Comparison of ENCODE assay signal across 25 cellular contexts in genomic region chrY:21034151-21035061, GRCh38.
DNase-seq lines count a peak whose midpoint lies in the region; ATAC-seq and TF ChIP-seq lines count a peak whose summit lies in the region.
"Had no signal": no experiment of that assay in that cellular context is flagged by ENCODE, and none has a peak within 500 bp of the region (broad histone marks: within the 10 kb centered on the region; RNA-seq: fewer than 3 reads in every experiment).

No MANE protein-coding gene starts in this region.

- no peak for TF ChIP-seq CTCF in CD4-positive, alpha-beta T cell (IDR thresholded peaks at IDR 0.05)

- no peaks in the 10 kb centered on the region for H3K27me3 ChIP-seq in CD4-positive, alpha-beta T cell (ENCODE audit: control insufficient read depth, insufficient read depth, low read length)
- H3K27me3 ChIP-seq: BE2C, colonic mucosa, esophagus squamous epithelium, thyroid gland had no signal

- no peaks in the 10 kb centered on the region for H3K9me3 ChIP-seq in CD4-positive, alpha-beta T cell (ENCODE audit: control insufficient read depth, low read length)
- H3K9me3 ChIP-seq: BE2C, Caco-2, colonic mucosa, esophagus squamous epithelium, lower lobe of right lung, thyroid gland had no signal

- peaks cover 21% of the 10 kb centered on the region for H3K9me3 Mint-ChIP-seq in T-helper 1 cell treated with Interleukin-12 subunit alpha and Interleukin-12 subunit beta and Interleukin-4 antibody, amounts not matched to agents 30 μg/mL and 1 μg/mL, for 36 hours
- H3K9me3 Mint-ChIP-seq in CD4-positive, alpha-beta T cell, result no peaks in the 10 kb centered on the region
- peaks cover 18% of the 10 kb centered on the region for H3K9me3 Mint-ChIP-seq in activated CD4-positive, alpha-beta T cell treated with anti-CD3 and anti-CD28 coated beads, Interleukin-2, amount 10 ng/mL, durations not matched to agents 7 days and 5 days
- no peaks in the 10 kb centered on the region for H3K9me3 Mint-ChIP-seq in activated naive CD8-positive, alpha-beta T cell treated with anti-CD3 and anti-CD28 coated beads for 36 hours
- H3K9me3 Mint-ChIP-seq: endodermal cell, neural crest cell had no signal

- no peak overlapping the region for H3K27ac ChIP-seq in CD4-positive, alpha-beta T cell (ENCODE audit: low read depth, low read length)
- H3K27ac ChIP-seq: 22Rv1, colonic mucosa, esophagus squamous epithelium, lower lobe of right lung, RWPE1, thyroid gland had no signal

- peak overlapping the region; percentile 61 for H3K4me3 Mint-ChIP-seq in T-helper 1 cell treated with Interleukin-12 subunit alpha and Interleukin-12 subunit beta and Interleukin-4 antibody, amounts not matched to agents 30 μg/mL and 1 μg/mL, for 36 hours
- H3K4me3 Mint-ChIP-seq in CD4-positive, alpha-beta T cell, result no peak overlapping the region
- H3K4me3 Mint-ChIP-seq in activated CD4-positive, alpha-beta T cell treated with anti-CD3 and anti-CD28 coated beads, Interleukin-2, amount 10 ng/mL, durations not matched to agents 7 days and 5 days, result peak overlapping the region; percentile 52
- H3K4me3 Mint-ChIP-seq in activated naive CD8-positive, alpha-beta T cell treated with anti-CD3 and anti-CD28 coated beads for 36 hours, result no peak overlapping the region
- H3K4me3 Mint-ChIP-seq: endodermal cell, HFFc6, neural crest cell had no signal

- no peak for ATAC-seq in CD4-positive, alpha-beta T cell (ENCODE audit: poor library complexity)
- ATAC-seq: lower lobe of right lung had no signal

- intact Hi-C loops in CD4-positive, alpha-beta T cell (cut with DNase I, micrococcal nuclease), result no loop called here
- intact Hi-C loops in head of caudate nucleus (cut with DNase I), result no loop called here

- POLR2A ChIA-PET in CD4-positive, alpha-beta T cell (lab: Charles Lee), result no interaction called here
- POLR2A ChIA-PET in activated CD4-positive, alpha-beta T cell treated with anti-CD3 and anti-CD28 coated beads, Interleukin-2, amount 10 ng/mL, durations not matched to agents 7 days and 5 days (lab: Charles Lee), result interaction anchor here (1.2 kb wide), 1 partner anchor 36 kb away, joined by 3 read pairs; no protein-coding TSS in a partner anchor

- H3K4me1 Mint-ChIP-seq in T-helper 1 cell treated with Interleukin-12 subunit alpha and Interleukin-12 subunit beta and Interleukin-4 antibody, amounts not matched to agents 30 μg/mL and 1 μg/mL, for 36 hours (ENCODE audit: low read depth), result peaks cover 42% of the 10 kb centered on the region
- peaks cover 28% of the 10 kb centered on the region for H3K4me1 Mint-ChIP-seq in CD4-positive, alpha-beta T cell (ENCODE audit: low read depth)
- peaks cover 49% of the 10 kb centered on the region for H3K4me1 Mint-ChIP-seq in activated CD4-positive, alpha-beta T cell treated with anti-CD3 and anti-CD28 coated beads, Interleukin-2, amount 10 ng/mL, durations not matched to agents 7 days and 5 days
- H3K4me1 Mint-ChIP-seq in activated naive CD8-positive, alpha-beta T cell treated with anti-CD3 and anti-CD28 coated beads for 36 hours, result peaks cover 12% of the 10 kb centered on the region
- H3K4me1 Mint-ChIP-seq: endodermal cell, neural crest cell had no signal

- H3K36me3 Mint-ChIP-seq in T-helper 1 cell treated with Interleukin-12 subunit alpha and Interleukin-12 subunit beta and Interleukin-4 antibody, amounts not matched to agents 30 μg/mL and 1 μg/mL, for 36 hours (ENCODE audit: low read depth), result peaks cover 32% of the 10 kb centered on the region
- no peaks in the 10 kb centered on the region for H3K36me3 Mint-ChIP-seq in CD4-positive, alpha-beta T cell (ENCODE audit: low read depth)
- H3K36me3 Mint-ChIP-seq in activated CD4-positive, alpha-beta T cell treated with anti-CD3 and anti-CD28 coated beads, Interleukin-2, amount 10 ng/mL, durations not matched to agents 7 days and 5 days (ENCODE audit: low read depth), result peaks cover 25% of the 10 kb centered on the region
- no peaks in the 10 kb centered on the region for H3K36me3 Mint-ChIP-seq in activated naive CD8-positive, alpha-beta T cell treated with anti-CD3 and anti-CD28 coated beads for 36 hours

- CTCF ChIA-PET in CD4-positive, alpha-beta T cell (lab: Charles Lee), result no interaction called here
- CTCF ChIA-PET in activated CD4-positive, alpha-beta T cell treated with anti-CD3 and anti-CD28 coated beads, Interleukin-2, amount 10 ng/mL, durations not matched to agents 7 days and 5 days (lab: Charles Lee), result no interaction called here

- no peaks in the 10 kb centered on the region for H3K27me3 Mint-ChIP-seq in T-helper 1 cell treated with Interleukin-12 subunit alpha and Interleukin-12 subunit beta and Interleukin-4 antibody, amounts not matched to agents 30 μg/mL and 1 μg/mL, for 36 hours (ENCODE audit: low read depth)
- H3K27me3 Mint-ChIP-seq in CD4-positive, alpha-beta T cell, result no peaks in the 10 kb centered on the region
- H3K27me3 Mint-ChIP-seq in activated CD4-positive, alpha-beta T cell treated with anti-CD3 and anti-CD28 coated beads, Interleukin-2, amount 10 ng/mL, durations not matched to agents 7 days and 5 days, result no peaks in the 10 kb centered on the region
- no peaks in the 10 kb centered on the region for H3K27me3 Mint-ChIP-seq in activated naive CD8-positive, alpha-beta T cell treated with anti-CD3 and anti-CD28 coated beads for 36 hours

- DNase-seq in T-helper 1 cell (no peak), SW480 (ENCODE audit: low spot score) (no peak), NCI-H524 (lab: John Stamatoyannopoulos, UW) (no peak), head of caudate nucleus (no peak)
- DNase-seq in CD4-positive, alpha-beta T cell, result no peak
- DNase-seq in activated CD4-positive, alpha-beta T cell treated with anti-CD3 and anti-CD28 coated beads, Interleukin-2, amount 10 ng/mL, durations not matched to agents 7 days and 5 days, result peak; percentile 37
- peak; percentile 2 for DNase-seq in activated naive CD8-positive, alpha-beta T cell treated with anti-CD3 and anti-CD28 coated beads for 36 hours
- DNase-seq: activated T-cell treated with anti-CD3 and anti-CD28 coated beads, Interleukin-2, amount 50 U/mL, for 1 hour; BE2C; Caco-2; colonic mucosa; endodermal cell; esophagus squamous epithelium; HFFc6; KG1; lower lobe of right lung; NCI-H2171; NCI-H69; posterior cingulate gyrus; stimulated activated naive CD4-positive, alpha-beta T cell; thyroid gland had no signal

- H3K27ac Mint-ChIP-seq in T-helper 1 cell treated with Interleukin-12 subunit alpha and Interleukin-12 subunit beta and Interleukin-4 antibody, amounts not matched to agents 30 μg/mL and 1 μg/mL, for 36 hours, result peak overlapping the region; percentile 90
- peak overlapping the region; percentile 51 for H3K27ac Mint-ChIP-seq in CD4-positive, alpha-beta T cell
- H3K27ac Mint-ChIP-seq in activated CD4-positive, alpha-beta T cell treated with anti-CD3 and anti-CD28 coated beads, Interleukin-2, amount 10 ng/mL, durations not matched to agents 7 days and 5 days, result peak overlapping the region; percentile 94
- peak overlapping the region; percentile 87 for H3K27ac Mint-ChIP-seq in activated naive CD8-positive, alpha-beta T cell treated with anti-CD3 and anti-CD28 coated beads for 36 hours
- H3K27ac Mint-ChIP-seq: endodermal cell, HFFc6 had no signal

Comparison
In these comparisons a context has a peak if more than half of its experiments do, and no peak if none do; other contexts are left out.
1. H3K4me3 Mint-ChIP-seq: peak in T-helper 1 cell treated with Interleukin-12 subunit alpha and Interleukin-12 subunit beta and Interleukin-4 antibody, amounts not matched to agents 30 μg/mL and 1 μg/mL, for 36 hours (single experiment) and activated CD4-positive, alpha-beta T cell treated with anti-CD3 and anti-CD28 coated beads, Interleukin-2, amount 10 ng/mL, durations not matched to agents 7 days and 5 days (single experiment); none in CD4-positive, alpha-beta T cell (single experiment) and activated naive CD8-positive, alpha-beta T cell treated with anti-CD3 and anti-CD28 coated beads for 36 hours (single experiment).
2. DNase-seq: peak in activated CD4-positive, alpha-beta T cell treated with anti-CD3 and anti-CD28 coated beads, Interleukin-2, amount 10 ng/mL, durations not matched to agents 7 days and 5 days (single experiment) and activated naive CD8-positive, alpha-beta T cell treated with anti-CD3 and anti-CD28 coated beads for 36 hours (single experiment); none in T-helper 1 cell (0 of 5), CD4-positive, alpha-beta T cell (0 of 10), SW480 (single experiment), NCI-H524 (0 of 2) and head of caudate nucleus (0 of 42).
3. Peak in every context shown above with its lines, with median percentiles within 50 percentile points of each other: H3K27ac Mint-ChIP-seq.